In genomic region chr5:133323464-133323863, GRCh38 we compare ENCODE assay signal across 16 cellular contexts.
"Had no signal": no experiment of that assay in that cellular context is flagged by ENCODE, and none has a peak within 500 bp of the region (broad histone marks: within the 10 kb centered on the region; RNA-seq: fewer than 3 reads in every experiment).

No MANE protein-coding gene starts in this region.

- H3K36me3 ChIP-seq: colonic mucosa, right atrium auricular region, tibial artery, upper lobe of right lung, vagina had no signal

- H3K4me1 ChIP-seq: colonic mucosa, foreskin keratinocyte, right atrium auricular region, tibial artery, upper lobe of right lung, vagina had no signal

- H3K4me3 ChIP-seq: colonic mucosa, hepatocyte, lung, right atrium auricular region, tibial artery, upper lobe of right lung, vagina had no signal

- H3K9me3 ChIP-seq: colonic mucosa, right atrium auricular region, tibial artery, upper lobe of right lung, vagina had no signal

- ATAC-seq: foreskin keratinocyte; stimulated activated memory B cell treated with anti-CD40 and anti-IgM and Interleukin-4, amounts not matched to agents 10 μg/mL and 1 μg/mL and 100 μg/mL, for 72 hours; upper lobe of right lung had no signal

- H3K27ac ChIP-seq: colonic mucosa, foreskin keratinocyte, hepatocyte, right atrium auricular region, tibial artery, upper lobe of right lung, vagina had no signal

- H3K27me3 ChIP-seq: colonic mucosa, hepatocyte, right atrium auricular region, upper lobe of right lung, vagina had no signal

- DNase-seq: cerebellar nuclear complex; colonic mucosa; dermis blood vessel endothelial cell; foreskin keratinocyte; mesenchymal stem cell; naive B cell; stimulated activated CD4-positive, alpha-beta T cell treated with anti-CD3 and anti-CD28 coated beads, Interleukin-15, amount 100 ng/mL, for 24 hours; stimulated activated CD4-positive, alpha-beta T cell treated with anti-CD3 and anti-CD28 coated beads, Interleukin-1b, Interleukin-23, amount 100 ng/mL, for 48 hours; stimulated activated CD4-positive, alpha-beta T cell treated with anti-CD3 and anti-CD28 coated beads, Interleukin-4, amount 100 ng/mL, for 24 hours; tibial artery; upper lobe of right lung had no signal
